In genomic region chr13:36912369-36912768, GRCh38 we compare ENCODE assay signal across 1 cellular context.
TF ChIP-seq lines count a peak whose summit lies in the region.

No MANE protein-coding gene starts in this region.

TF ChIP-seq in IMR-90, 13 proteins besides CTCF, POLR2A, EP300 and RAD21 (continued from another document):
- TF ChIP-seq CEBPB (IDR thresholded peaks at IDR 0.05; ENCODE audit: low read depth, low read length) = no peak
- TF ChIP-seq FOS (IDR thresholded peaks at IDR 0.05; ENCODE audit: low read depth, low read length) = no peak
- TF ChIP-seq RCOR1 (IDR thresholded peaks at IDR 0.05; ENCODE audit: insufficient replicate concordance, low read length) = no peak
- no peak for TF ChIP-seq RFX5 (IDR thresholded peaks at IDR 0.05; ENCODE audit: low read depth, low read length)
- no peak for TF ChIP-seq BHLHE40 (IDR thresholded peaks at IDR 0.05; ENCODE audit: low read depth, low read length)
TF ChIP-seq in IMR-90: peak in this region for 0.
